22 cellular contexts compared by ENCODE assay signal in the genomic region with DNA sequence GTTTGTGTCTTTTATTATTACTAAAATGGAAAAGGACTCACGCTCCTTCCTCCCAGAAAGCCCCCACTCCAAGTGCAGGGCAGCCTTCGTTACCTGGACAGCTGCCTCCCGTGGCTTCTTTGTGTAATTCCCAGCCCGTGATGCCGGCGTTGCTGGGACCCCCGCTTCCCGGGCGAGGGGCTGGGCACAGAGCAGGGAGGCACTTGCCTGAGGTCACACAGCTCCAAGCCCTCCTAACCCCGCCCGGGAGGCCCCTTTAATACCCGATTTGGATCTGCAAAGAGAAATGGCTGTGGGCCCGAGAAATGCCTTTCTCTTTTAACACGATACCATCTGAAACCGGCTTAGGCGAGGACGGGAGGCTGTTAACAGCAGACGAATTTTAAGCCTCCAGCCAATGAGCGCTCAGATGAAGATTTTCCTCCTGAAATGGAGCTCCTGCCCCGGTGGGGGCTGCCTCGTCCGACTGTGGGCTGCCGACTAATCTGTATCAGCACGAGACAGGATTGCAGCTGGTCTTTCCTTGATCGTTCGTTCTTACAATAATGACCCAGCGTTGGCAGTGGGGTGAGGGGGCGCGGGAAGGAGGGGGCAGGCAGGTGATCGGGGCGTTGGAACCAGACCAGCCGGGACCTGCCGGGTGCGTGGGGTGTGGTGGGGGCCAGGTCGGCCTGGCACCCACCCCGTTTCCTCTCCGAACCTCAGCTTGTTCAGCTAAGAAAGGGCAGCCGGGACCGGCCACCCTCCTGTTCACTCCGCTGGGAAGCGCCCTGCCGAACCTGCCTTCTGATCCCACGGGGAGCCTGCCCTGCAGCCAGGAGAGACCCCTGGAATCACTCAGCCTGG. TPM values are rescaled to one million over a fixed set of nuclear protein-coding genes. Genes with fewer than 3 reads are reported as not detected.
A peak's percentile ranks its signal among the peaks of the same experiment; 100 is the strongest.
DNase-seq lines count a peak whose midpoint lies in the region; ATAC-seq, FAIRE-seq and TF ChIP-seq lines count a peak whose summit lies in the region.
"Had no signal": no experiment of that assay in that cellular context is flagged by ENCODE, and none has a peak within 500 bp of the region (broad histone marks: within the 10 kb centered on the region; RNA-seq: fewer than 3 reads in every experiment).

No MANE protein-coding gene starts in this region.

- H3K27me3 Mint-ChIP-seq in natural killer cell treated with Interleukin-12 subunit alpha and Interleukin-12 subunit beta and Interleukin-15 and Interleukin-18, amount 100 ng/mL, for 72 hours: no peaks in the 10 kb centered on the region
- no peaks in the 10 kb centered on the region for H3K27me3 Mint-ChIP-seq in natural killer cell (ENCODE audit: low read depth in 2 of 2)

- no peaks in the 10 kb centered on the region for H3K36me3 Mint-ChIP-seq in natural killer cell treated with Interleukin-12 subunit alpha and Interleukin-12 subunit beta and Interleukin-15 and Interleukin-18, amount 100 ng/mL, for 72 hours
- H3K36me3 Mint-ChIP-seq in natural killer cell: no peaks in the 10 kb centered on the region
- H3K36me3 Mint-ChIP-seq: CD8-positive, alpha-beta memory T cell had no signal

- DNase-seq in natural killer cell treated with Interleukin-12 subunit alpha and Interleukin-12 subunit beta and Interleukin-15 and Interleukin-18, amount 100 ng/mL, for 72 hours (ENCODE audit: low spot score): peak; percentile 28
- DNase-seq in natural killer cell (no peak), kidney (peak; percentile 46), psoas muscle (peak; percentile 13 to 49)
- DNase-seq: C1 segment of cervical spinal cord, IMR-90, Karpas-422, NCI-H1436, NCI-H2029, NCI-H2171, NCI-H69, OCI-M1, SHP77 treated with DMSO at 0.1 percent for 48 hours had no signal

- peaks cover 0 to 2% of the 10 kb centered on the region in 2 donors for H3K4me1 ChIP-seq in kidney (ENCODE audit: control insufficient read depth in 1 of 2, insufficient read depth in 1 of 2, low read depth in 1 of 2, low read length in 2 of 2)
- H3K4me1 ChIP-seq in psoas muscle: peaks cover 7% of the 10 kb centered on the region

- H3K27ac ChIP-seq in kidney (ENCODE audit: low read depth in 2 of 2, low read length in 2 of 2) (peak overlapping the region; percentile 11 to 51), psoas muscle (peak overlapping the region; percentile 52)

- TF ChIP-seq CTCF in natural killer cell (IDR thresholded peaks at IDR 0.05) (no peak), kidney (IDR thresholded peaks at IDR 0.05; ENCODE audit: borderline replicate concordance, extremely low read depth, insufficient read depth) (no peak), psoas muscle (IDR thresholded peaks at IDR 0.05) (no peak)

- 38 to 58% (median 51%) methylated on average over 41 to 43 of the region's 43 CpGs for WGBS in psoas muscle, 3 donors

- no peak overlapping the region for H3K9ac ChIP-seq in kidney (ENCODE audit: low read length in 2 of 2)

- intact Hi-C loops in natural killer cell (cut with micrococcal nuclease) (no loop called here), kidney (cut with DNase I) (no loop called here), psoas muscle (cut with DNase I) (no loop called here)

- ATAC-seq in natural killer cell treated with Interleukin-12 subunit alpha and Interleukin-12 subunit beta and Interleukin-15 and Interleukin-18, amount 100 ng/mL, for 72 hours: no peak
- no peak for ATAC-seq in natural killer cell
- ATAC-seq in psoas muscle: peak in 3 of 4 donors; percentile 7 to 18 (median 13)
- no peak for ATAC-seq in HG02798 (IDR thresholded peaks at IDR 0.05; ENCODE audit: poor library complexity, unreplicated experiment)
- no peak for ATAC-seq in GM21390 (IDR thresholded peaks at IDR 0.05; ENCODE audit: unreplicated experiment)
- ATAC-seq in GM18858 (IDR thresholded peaks at IDR 0.05; ENCODE audit: unreplicated experiment): no peak

- no peak for FAIRE-seq in kidney (lab: Jason Lieb, UNC)
- FAIRE-seq: D721Med, GM12891, H1 had no signal

- H3K27me3 ChIP-seq in psoas muscle (ENCODE audit: insufficient read depth in 3 of 3, low read length in 2 of 3): no peaks in the 10 kb centered on the region

- no peak overlapping the region for H3K27ac Mint-ChIP-seq in natural killer cell treated with Interleukin-12 subunit alpha and Interleukin-12 subunit beta and Interleukin-15 and Interleukin-18, amount 100 ng/mL, for 72 hours
- H3K27ac Mint-ChIP-seq in natural killer cell: no peak overlapping the region
- H3K27ac Mint-ChIP-seq: CD8-positive, alpha-beta memory T cell had no signal

- no peaks in the 10 kb centered on the region for H3K4me1 Mint-ChIP-seq in natural killer cell treated with Interleukin-12 subunit alpha and Interleukin-12 subunit beta and Interleukin-15 and Interleukin-18, amount 100 ng/mL, for 72 hours (ENCODE audit: low read depth in 2 of 2)
- H3K4me1 Mint-ChIP-seq in natural killer cell: no peaks in the 10 kb centered on the region
- H3K4me1 Mint-ChIP-seq: CD8-positive, alpha-beta memory T cell had no signal

- no peaks in the 10 kb centered on the region for H3K9me3 Mint-ChIP-seq in natural killer cell treated with Interleukin-12 subunit alpha and Interleukin-12 subunit beta and Interleukin-15 and Interleukin-18, amount 100 ng/mL, for 72 hours
- H3K9me3 Mint-ChIP-seq in natural killer cell: no peaks in the 10 kb centered on the region
- H3K9me3 Mint-ChIP-seq: CD8-positive, alpha-beta memory T cell had no signal

- H3K4me3 ChIP-seq in kidney (ENCODE audit: low read length in 2 of 2) (no peak overlapping the region), psoas muscle (peak overlapping the region; percentile 48)

- H3K9me3 ChIP-seq in kidney (ENCODE audit: control insufficient read depth in 1 of 2, low read length in 2 of 2): no peaks in the 10 kb centered on the region
- no peaks in the 10 kb centered on the region for H3K9me3 ChIP-seq in psoas muscle

- H3K36me3 ChIP-seq in kidney (ENCODE audit: control insufficient read depth in 1 of 2, insufficient read depth in 2 of 2, low read length in 2 of 2) (peaks cover 16 to 79% of the 10 kb centered on the region in 2 donors), psoas muscle (ENCODE audit: insufficient read depth in 1 of 2, low read depth in 1 of 2) (peaks cover 2 to 78% of the 10 kb centered on the region in 2 donors)

- no peak overlapping the region for H3K4me3 Mint-ChIP-seq in natural killer cell treated with Interleukin-12 subunit alpha and Interleukin-12 subunit beta and Interleukin-15 and Interleukin-18, amount 100 ng/mL, for 72 hours
- H3K4me3 Mint-ChIP-seq in natural killer cell: no peak overlapping the region
- H3K4me3 Mint-ChIP-seq: CD8-positive, alpha-beta memory T cell had no signal

RNA-seq across cellular contexts. Expression of gene FOXL3, which starts 36.3 kb away (rescaled TPM):
- not detected for total RNA-seq in natural killer cell treated with Interleukin-12 subunit alpha and Interleukin-12 subunit beta and Interleukin-15 and Interleukin-18, amount 100 ng/mL, for 72 hours
- total RNA-seq in natural killer cell (not detected), kidney (not detected), psoas muscle (not detected)
- polyA plus RNA-seq in kidney (ENCODE audit: insufficient read depth, low read depth, low replicate concordance) (not detected), psoas muscle (not detected)
- total RNA-seq: CD8-positive, alpha-beta memory T cell; H1; HT-29; IMR-90; MCF 10A had no signal
- polyA plus RNA-seq: CD8-positive, alpha-beta memory T cell; H1; IMR-90 had no signal

Comparison
In these comparisons a context has a peak if more than half of its experiments do, and no peak if none do; other contexts are left out.
1. ATAC-seq: peak in psoas muscle (3 of 4); none in natural killer cell treated with Interleukin-12 subunit alpha and Interleukin-12 subunit beta and Interleukin-15 and Interleukin-18, amount 100 ng/mL, for 72 hours (0 of 2), natural killer cell (0 of 3), HG02798 (single experiment), GM21390 (single experiment) and GM18858 (single experiment).